In the genomic region with DNA sequence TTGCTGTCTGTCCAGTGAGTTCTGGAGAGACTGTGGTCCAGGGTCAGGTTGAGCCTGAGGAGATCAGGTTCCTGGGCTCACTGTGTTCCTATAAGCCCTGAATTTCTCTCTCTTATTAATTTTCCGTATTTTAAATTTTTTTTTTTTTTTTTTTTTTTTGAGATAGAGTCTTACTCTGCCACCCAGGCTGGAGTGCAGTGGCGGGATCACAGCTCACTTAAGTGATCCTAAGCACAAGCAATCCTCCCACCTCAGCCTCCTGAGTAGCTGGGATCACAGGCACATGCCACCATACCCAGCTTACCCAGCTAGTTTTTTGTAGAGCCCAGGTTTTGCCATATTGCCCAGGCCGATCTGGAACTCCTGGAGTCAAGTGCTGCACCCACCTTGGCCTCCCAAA, we compare ENCODE assay signal across 19 cellular contexts.
"Had no signal": no experiment of that assay in that cellular context is flagged by ENCODE, and none has a peak within 500 bp of the region (broad histone marks: within the 10 kb centered on the region; RNA-seq: fewer than 3 reads in every experiment).

No MANE protein-coding gene starts in this region.

- H3K4me1 Mint-ChIP-seq: activated B cell treated with CpG ODN at 0.5 μM for 24 hours; activated naive CD8-positive, alpha-beta T cell treated with anti-CD3 and anti-CD28 coated beads for 36 hours; mesothelial cell of epicardium; T-cell had no signal

- H3K4me1 ChIP-seq: uterus had no signal

- H3K27ac ChIP-seq: brain microvascular endothelial cell, uterus had no signal

- H3K27ac Mint-ChIP-seq: activated B cell treated with CpG ODN at 0.5 μM for 24 hours; activated CD4-positive, alpha-beta memory T cell treated with anti-CD3 and anti-CD28 coated beads for 36 hours; activated naive CD8-positive, alpha-beta T cell treated with anti-CD3 and anti-CD28 coated beads for 36 hours; mesothelial cell of epicardium; natural killer cell treated with Interleukin-12 subunit alpha and Interleukin-12 subunit beta and Interleukin-15 and Interleukin-18, amount 100 ng/mL, for 72 hours; T-cell had no signal

- ATAC-seq: natural killer cell treated with Interleukin-12 subunit alpha and Interleukin-12 subunit beta and Interleukin-15 and Interleukin-18, amount 100 ng/mL, for 72 hours; T-cell had no signal

- H3K4me3 ChIP-seq: esophagus muscularis mucosa, sigmoid colon, tibial artery, uterus had no signal

- H3K9me3 ChIP-seq: esophagus muscularis mucosa, sigmoid colon, tibial artery, uterus had no signal

- H3K9me3 Mint-ChIP-seq: activated B cell treated with CpG ODN at 0.5 μM for 24 hours; activated CD4-positive, alpha-beta memory T cell treated with anti-CD3 and anti-CD28 coated beads for 36 hours; activated naive CD8-positive, alpha-beta T cell treated with anti-CD3 and anti-CD28 coated beads for 36 hours; mesothelial cell of epicardium; natural killer cell treated with Interleukin-12 subunit alpha and Interleukin-12 subunit beta and Interleukin-15 and Interleukin-18, amount 100 ng/mL, for 72 hours; T-cell had no signal

- H3K36me3 Mint-ChIP-seq: activated CD4-positive, alpha-beta memory T cell treated with anti-CD3 and anti-CD28 coated beads for 36 hours; activated naive CD8-positive, alpha-beta T cell treated with anti-CD3 and anti-CD28 coated beads for 36 hours; natural killer cell treated with Interleukin-12 subunit alpha and Interleukin-12 subunit beta and Interleukin-15 and Interleukin-18, amount 100 ng/mL, for 72 hours; T-cell had no signal

- H3K4me3 Mint-ChIP-seq: activated B cell treated with CpG ODN at 0.5 μM for 24 hours; activated CD4-positive, alpha-beta memory T cell treated with anti-CD3 and anti-CD28 coated beads for 36 hours; activated naive CD8-positive, alpha-beta T cell treated with anti-CD3 and anti-CD28 coated beads for 36 hours; mesothelial cell of epicardium; natural killer cell treated with Interleukin-12 subunit alpha and Interleukin-12 subunit beta and Interleukin-15 and Interleukin-18, amount 100 ng/mL, for 72 hours; T-cell had no signal

- DNase-seq: activated B cell treated with CpG ODN at 0.5 μM for 24 hours; activated CD4-positive, alpha-beta memory T cell treated with anti-CD3 and anti-CD28 coated beads for 36 hours; activated CD4-positive, alpha-beta T cell treated with anti-CD3 and anti-CD28 coated beads for 4 hours; activated naive CD4-positive, alpha-beta T cell; activated naive CD8-positive, alpha-beta T cell treated with anti-CD3 and anti-CD28 coated beads for 36 hours; activated T-cell treated with anti-CD3 and anti-CD28 coated beads for 4 hours; amniotic stem cell; brain microvascular endothelial cell; cortex of kidney; effector CD4-positive, alpha-beta T cell; nucleus accumbens; sigmoid colon; stimulated activated naive CD4-positive, alpha-beta T cell; T-cell; tibial artery; uterus had no signal

- H3K36me3 ChIP-seq: uterus had no signal

- H3K27me3 ChIP-seq: brain microvascular endothelial cell, esophagus muscularis mucosa, sigmoid colon, tibial artery, uterus had no signal

- H3K27me3 Mint-ChIP-seq: activated B cell treated with CpG ODN at 0.5 μM for 24 hours; activated CD4-positive, alpha-beta memory T cell treated with anti-CD3 and anti-CD28 coated beads for 36 hours; activated naive CD8-positive, alpha-beta T cell treated with anti-CD3 and anti-CD28 coated beads for 36 hours; natural killer cell treated with Interleukin-12 subunit alpha and Interleukin-12 subunit beta and Interleukin-15 and Interleukin-18, amount 100 ng/mL, for 72 hours; T-cell had no signal
